In the genomic region with DNA sequence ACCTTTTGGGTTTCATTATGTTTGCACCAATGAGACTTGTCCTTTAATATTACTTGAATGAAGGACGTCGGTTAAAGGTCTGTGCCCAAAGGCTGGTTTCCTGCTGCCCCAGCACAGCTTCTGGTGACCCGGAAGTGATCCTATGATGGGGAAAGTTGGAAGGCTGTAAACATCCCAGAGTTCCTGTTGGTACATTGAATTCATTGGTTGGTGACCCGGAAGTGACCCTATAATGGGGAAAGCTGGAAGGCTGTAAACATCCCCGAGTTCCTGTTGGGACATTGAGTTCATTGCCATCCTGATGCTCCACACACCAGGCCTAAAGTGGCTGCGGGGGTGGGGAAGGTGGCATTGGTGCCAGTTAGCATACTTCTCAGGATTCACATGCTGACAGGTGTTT, we compare ENCODE assay signal across 20 cellular contexts.
DNase-seq lines count a peak whose midpoint lies in the region; ATAC-seq, FAIRE-seq and TF ChIP-seq lines count a peak whose summit lies in the region.
"Had no signal": no experiment of that assay in that cellular context is flagged by ENCODE, and none has a peak within 500 bp of the region (broad histone marks: within the 10 kb centered on the region; RNA-seq: fewer than 3 reads in every experiment).

No MANE protein-coding gene starts in this region.

- BruUV-seq in K562 (replicated peaks; lab: Mats Ljungman, UMichigan): no TSS peak

- H3K9ac ChIP-seq in K562 (ENCODE audit: insufficient read depth in 1 of 2, low read depth in 2 of 2, low read length in 2 of 2) (no peak overlapping the region), neuronal stem cell (ENCODE audit: low read depth, low read length, poor library complexity) (no peak overlapping the region)

- H3K4me1 ChIP-seq in K562 (replicated peaks in 1 of 2; ENCODE audit: control insufficient read depth in 2 of 2, insufficient read depth in 2 of 2, low read length in 2 of 2): no peaks in the 10 kb centered on the region
- H3K4me1 ChIP-seq in left ventricle myocardium inferior: peaks cover 100% of the 10 kb centered on the region
- H3K4me1 ChIP-seq in neuronal stem cell (ENCODE audit: control insufficient read depth in 2 of 2, insufficient read depth in 1 of 2, low read depth in 1 of 2, low read length in 2 of 2): no peaks in the 10 kb centered on the region
- H3K4me1 ChIP-seq: HAP-1 had no signal

- peak; percentile 3 for ATAC-seq in Right ventricle myocardium superior (ENCODE audit: poor library complexity)
- no peak for ATAC-seq in left cardiac atrium
- no peak for ATAC-seq in K562
- ATAC-seq: GM23338 had no signal

- H4K91ac ChIP-seq in neuronal stem cell (ENCODE audit: low read depth, low read length, poor library complexity): no peak overlapping the region

- H3K4me2 ChIP-seq in K562 (ENCODE audit: insufficient read depth, low read length) (no peak overlapping the region), neuronal stem cell (ENCODE audit: insufficient read depth, low read length, poor library complexity, severe bottlenecking) (no peak overlapping the region)
- H3K4me2 ChIP-seq: GM23338 had no signal

- DNase-seq in Right ventricle myocardium superior (no peak), left cardiac atrium (no peak), K562 (ENCODE audit: extremely low read depth in 1 of 4, low spot score in 3 of 4) (no peak), left ventricle myocardium inferior (no peak), neuronal stem cell (ENCODE audit: low spot score) (no peak), GM13977 (ENCODE audit: low spot score) (no peak), dedifferentiated amniotic fluid mesenchymal stem cell (ENCODE audit: extremely low spot score) (no peak), NCI-H526 (lab: John Stamatoyannopoulos, UW) (no peak)
- DNase-seq: C1 segment of cervical spinal cord; Calu3; CD4-positive, alpha-beta memory T cell; COR-L47; DMS53; DMS79 treated with DMSO at 0.1 percent for 48 hours; GF-D8; HFFc6 had no signal

- no peak overlapping the region for H2BK5ac ChIP-seq in neuronal stem cell (ENCODE audit: low read length)

- H3K23ac ChIP-seq in neuronal stem cell (ENCODE audit: low read depth, low read length, poor library complexity): no peak overlapping the region

- TF ChIP-seq RAD21 in K562 (CRISPR knock-in tag; conservative IDR thresholded peaks at IDR 0.05 in 1 of 2, IDR thresholded peaks at IDR 0.05 in 1 of 2): no peak

- no peak overlapping the region for H3K4ac ChIP-seq in neuronal stem cell (ENCODE audit: low read length)

- H3K27ac ChIP-seq in K562 (ENCODE audit: extremely low read depth, low read depth, low read length): no peak overlapping the region
- H3K27ac ChIP-seq in left ventricle myocardium inferior (replicated peaks): peak overlapping the region; percentile 49
- no peak overlapping the region for H3K27ac ChIP-seq in neuronal stem cell (replicated peaks; ENCODE audit: low read length)

- H2AK5ac ChIP-seq in neuronal stem cell (ENCODE audit: low read depth, low read length): no peak overlapping the region

- no peaks in the 10 kb centered on the region for H3K9me3 ChIP-seq in K562 (replicated peaks; ENCODE audit: control insufficient read depth, insufficient read depth, low read depth, low read length)
- H3K9me3 ChIP-seq in left ventricle myocardium inferior (replicated peaks): no peaks in the 10 kb centered on the region
- no peaks in the 10 kb centered on the region for H3K9me3 ChIP-seq in neuronal stem cell (replicated peaks in 1 of 2; ENCODE audit: control insufficient read depth in 2 of 2, insufficient read depth in 1 of 2, low read depth in 1 of 2, low read length in 2 of 2)
- H3K9me3 ChIP-seq: HAP-1 had no signal

- H4K20me1 ChIP-seq in K562 (replicated peaks; ENCODE audit: control insufficient read depth, insufficient read depth, low read length): no peaks in the 10 kb centered on the region

- H3K18ac ChIP-seq in neuronal stem cell (ENCODE audit: low read length): no peak overlapping the region

- no peaks in the 10 kb centered on the region for H3K36me3 ChIP-seq in K562 (ENCODE audit: control insufficient read depth, insufficient read depth, low read length)
- no peaks in the 10 kb centered on the region for H3K36me3 ChIP-seq in left ventricle myocardium inferior
- H3K36me3 ChIP-seq in neuronal stem cell (replicated peaks in 1 of 2; ENCODE audit: control insufficient read depth in 2 of 2, insufficient read depth in 2 of 2, low read length in 2 of 2): no peaks in the 10 kb centered on the region
- H3K36me3 ChIP-seq: HAP-1 had no signal

- no peak overlapping the region for H4K8ac ChIP-seq in neuronal stem cell (ENCODE audit: low read depth, low read length)

- no peaks in the 10 kb centered on the region for H3K79me1 ChIP-seq in neuronal stem cell (ENCODE audit: low read depth, low read length)

- no peak overlapping the region for H3K4me3 ChIP-seq in K562
- no peak overlapping the region for H3K4me3 ChIP-seq in left ventricle myocardium inferior
- no peak overlapping the region for H3K4me3 ChIP-seq in neuronal stem cell (ENCODE audit: low read length in 2 of 2)
- H3K4me3 ChIP-seq: GM23338, HAP-1 had no signal

- no peak overlapping the region for H2BK120ac ChIP-seq in neuronal stem cell (ENCODE audit: low read depth, low read length)

- H3K9me1 ChIP-seq in K562 (ENCODE audit: control insufficient read depth, insufficient read depth, low read length): no peaks in the 10 kb centered on the region

- TF ChIP-seq EP300 in K562 (IDR thresholded peaks at IDR 0.05; ENCODE audit: low read length): no peak

- H2AFZ ChIP-seq in K562 (ENCODE audit: low read depth, low read length) (no peak overlapping the region), neuronal stem cell (ENCODE audit: low read length) (peak overlapping the region; percentile 61)
- H2AFZ ChIP-seq: GM23338 had no signal

- TF ChIP-seq CTCF in K562 (IDR thresholded peaks at IDR 0.05 in 2 of 3, conservative IDR thresholded peaks at IDR 0.05 in 1 of 3; ENCODE audit: insufficient read depth in 2 of 3, low read depth in 1 of 3, low read length in 3 of 3) (no peak), left ventricle myocardium inferior (IDR thresholded peaks at IDR 0.05; ENCODE audit: borderline replicate concordance) (no peak), GM13977 (IDR thresholded peaks at IDR 0.05; ENCODE audit: extremely low read depth, insufficient read depth, missing control alignments) (no peak)

- CTCF ChIA-PET in K562 (lab: Yijun Ruan, JAX; ENCODE audit: low intra/inter-chr PET ratio): no interaction called here

- TF ChIP-seq POLR2A in K562 (conservative IDR thresholded peaks at IDR 0.05): no peak

- in situ Hi-C loops in K562 (cut with MboI) (no loop called here), GM13977 (cut with MboI; ENCODE audit: low pct_unique_long_range_greater_than_20kb, low sequenced_read_pairs, unreplicated experiment) (no loop called here)

- intact Hi-C loops in Right ventricle myocardium superior (cut with DNase I): no loop called here
- intact Hi-C loops in left cardiac atrium (cut with DNase I): no loop called here
- intact Hi-C loops in K562 (cut with micrococcal nuclease): no loop called here
- intact Hi-C loops in left ventricle myocardium inferior (cut with micrococcal nuclease): no loop called here

- no peak overlapping the region for H2BK12ac ChIP-seq in neuronal stem cell (ENCODE audit: low read length)

- H3K27me3 ChIP-seq in K562 (ENCODE audit: control insufficient read depth in 2 of 2, insufficient read depth in 2 of 2, low read length in 2 of 2): no peaks in the 10 kb centered on the region
- no peaks in the 10 kb centered on the region for H3K27me3 ChIP-seq in left ventricle myocardium inferior (ENCODE audit: low read depth)
- no peaks in the 10 kb centered on the region for H3K27me3 ChIP-seq in neuronal stem cell (ENCODE audit: control insufficient read depth in 3 of 3, insufficient read depth in 3 of 3, low read depth in 1 of 3, low read length in 3 of 3)

- H3K14ac ChIP-seq in neuronal stem cell (ENCODE audit: low read length): no peak overlapping the region

- under 1% methylated on average over 6 of the region's 6 CpGs for WGBS in K562 (ENCODE audit: insufficient coverage, low coverage, missing lambda C conversion rate)
- WGBS in neuronal stem cell (ENCODE audit: extremely low coverage in 2 of 2, insufficient read length in 2 of 2, insufficient replicate concordance in 1 of 2), 2 donors: no CpG with 5 or more reads among the region's 6 CpGs

- no peak for FAIRE-seq in K562 (lab: Jason Lieb, UNC)
- FAIRE-seq: GM12891, GM19239 had no signal

- POLR2A ChIA-PET in K562 (lab: Yijun Ruan, JAX): interaction anchor here (0.9 kb wide), 1 partner anchor 13 kb away, joined by 3 read pairs; no protein-coding TSS in a partner anchor

- H3K79me2 ChIP-seq in K562 (ENCODE audit: control insufficient read depth, insufficient read depth, low read length): no peaks in the 10 kb centered on the region

- no peak overlapping the region for H2BK15ac ChIP-seq in neuronal stem cell (ENCODE audit: low read length)

TF ChIP-seq in K562, 482 proteins besides CTCF, POLR2A, EP300 and RAD21:
- TF ChIP-seq NR2C2 (CRISPR knock-in tag; IDR thresholded peaks at IDR 0.05) (0 out of 2 replicates have a peak, but pooled peaks have one; percentile 28), NR2C2 (tag; IDR thresholded peaks at IDR 0.05) (peak; percentile 30; the same call in 1 of the 2 replicates), NR2C1 (IDR thresholded peaks at IDR 0.05) (peak; percentile 48; the same call in 1 of the 2 replicates), NR2C1 (tag; IDR thresholded peaks at IDR 0.05) (peak; percentile 69)
- TF ChIP-seq, protein P1, sequence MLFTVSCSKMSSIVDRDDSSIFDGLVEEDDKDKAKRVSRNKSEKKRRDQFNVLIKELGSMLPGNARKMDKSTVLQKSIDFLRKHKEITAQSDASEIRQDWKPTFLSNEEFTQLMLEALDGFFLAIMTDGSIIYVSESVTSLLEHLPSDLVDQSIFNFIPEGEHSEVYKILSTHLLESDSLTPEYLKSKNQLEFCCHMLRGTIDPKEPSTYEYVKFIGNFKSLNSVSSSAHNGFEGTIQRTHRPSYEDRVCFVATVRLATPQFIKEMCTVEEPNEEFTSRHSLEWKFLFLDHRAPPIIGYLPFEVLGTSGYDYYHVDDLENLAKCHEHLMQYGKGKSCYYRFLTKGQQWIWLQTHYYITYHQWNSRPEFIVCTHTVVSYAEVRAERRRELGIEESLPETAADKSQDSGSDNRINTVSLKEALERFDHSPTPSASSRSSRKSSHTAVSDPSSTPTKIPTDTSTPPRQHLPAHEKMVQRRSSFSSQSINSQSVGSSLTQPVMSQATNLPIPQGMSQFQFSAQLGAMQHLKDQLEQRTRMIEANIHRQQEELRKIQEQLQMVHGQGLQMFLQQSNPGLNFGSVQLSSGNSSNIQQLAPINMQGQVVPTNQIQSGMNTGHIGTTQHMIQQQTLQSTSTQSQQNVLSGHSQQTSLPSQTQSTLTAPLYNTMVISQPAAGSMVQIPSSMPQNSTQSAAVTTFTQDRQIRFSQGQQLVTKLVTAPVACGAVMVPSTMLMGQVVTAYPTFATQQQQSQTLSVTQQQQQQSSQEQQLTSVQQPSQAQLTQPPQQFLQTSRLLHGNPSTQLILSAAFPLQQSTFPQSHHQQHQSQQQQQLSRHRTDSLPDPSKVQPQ (CRISPR knock-in tag; IDR thresholded peaks at IDR 0.05; ENCODE audit: borderline replicate concordance): no peak
